Comparison of ENCODE assay signal across 8 cellular contexts in genomic region chr1:84479998-84480397, GRCh38. TPM values are rescaled to one million over a fixed set of nuclear protein-coding genes. Genes with fewer than 3 reads are reported as not detected.
A peak's percentile ranks its signal among the peaks of the same experiment; 100 is the strongest.
DNase-seq lines count a peak whose midpoint lies in the region; ATAC-seq and TF ChIP-seq lines count a peak whose summit lies in the region.

No MANE protein-coding gene starts in this region.

- no peak overlapping the region for H3K27ac Mint-ChIP-seq in WTC11
- peak overlapping the region; percentile 97 for H3K27ac Mint-ChIP-seq in stimulated activated effector memory CD8-positive, alpha-beta T cell treated with anti-CD3 and anti-CD28 coated beads, Interleukin-12 subunit alpha, Interleukin-12 subunit beta, amount 100 ng/mL, for 72 hours

- no peaks in the 10 kb centered on the region for H3F3A ChIP-seq in DOHH2 (ENCODE audit: control insufficient read depth, insufficient read depth)

- peaks cover 8% of the 10 kb centered on the region for H3K4me1 Mint-ChIP-seq in WTC11
- H3K4me1 Mint-ChIP-seq in stimulated activated effector memory CD8-positive, alpha-beta T cell treated with anti-CD3 and anti-CD28 coated beads, Interleukin-12 subunit alpha, Interleukin-12 subunit beta, amount 100 ng/mL, for 72 hours = peaks cover 35% of the 10 kb centered on the region

- H2AFZ ChIP-seq in hepatocyte = peak overlapping the region; percentile 99

- peaks cover 16% of the 10 kb centered on the region for H3K9me3 Mint-ChIP-seq in WTC11
- peaks cover 7% of the 10 kb centered on the region for H3K9me3 Mint-ChIP-seq in stimulated activated effector memory CD8-positive, alpha-beta T cell treated with anti-CD3 and anti-CD28 coated beads, Interleukin-12 subunit alpha, Interleukin-12 subunit beta, amount 100 ng/mL, for 72 hours

- no peak for DNase-seq in HFF-Myc (ENCODE audit: extremely low read depth, low read depth)
- no peak for DNase-seq in WTC11 (ENCODE audit: low spot score)
- peak; percentile 3 for DNase-seq in hepatocyte (ENCODE audit: low spot score)
- DNase-seq in stimulated activated effector memory CD8-positive, alpha-beta T cell treated with anti-CD3 and anti-CD28 coated beads, Interleukin-12 subunit alpha, Interleukin-12 subunit beta, amount 100 ng/mL, for 72 hours (ENCODE audit: low spot score in 2 of 2) = no peak
- DNase-seq in germinal center (ENCODE audit: low spot score) = no peak
- DNase-seq in stimulated activated CD4-positive, alpha-beta T cell treated with anti-CD3 and anti-CD28 coated beads, Interleukin-1b, Interleukin-23, amount 100 ng/mL, for 48 hours = no peak
- no peak for DNase-seq in stimulated activated CD8-positive, alpha-beta memory T cell treated with anti-CD3 and anti-CD28 coated beads, Interleukin-4, amount 100 ng/mL, for 48 hours

- TF ChIP-seq CTCF in DOHH2 (IDR thresholded peaks at IDR 0.05; ENCODE audit: low read depth, low read length, poor library complexity, severe bottlenecking) (no peak), HFF-Myc (IDR thresholded peaks at IDR 0.05; ENCODE audit: low read depth, low read length, missing control alignments) (no peak), WTC11 (IDR thresholded peaks at IDR 0.05) (no peak), hepatocyte (IDR thresholded peaks at IDR 0.05; ENCODE audit: poor library complexity) (no peak)

- peaks cover 42% of the 10 kb centered on the region for H3K27me3 Mint-ChIP-seq in WTC11 (ENCODE audit: low read depth)

- H3K4me3 Mint-ChIP-seq in WTC11 = peak overlapping the region; percentile 97
- peak overlapping the region; percentile 93 for H3K4me3 Mint-ChIP-seq in stimulated activated effector memory CD8-positive, alpha-beta T cell treated with anti-CD3 and anti-CD28 coated beads, Interleukin-12 subunit alpha, Interleukin-12 subunit beta, amount 100 ng/mL, for 72 hours

- H3K27me3 ChIP-seq in DOHH2 (ENCODE audit: control insufficient read depth, low read length) (no peaks in the 10 kb centered on the region), hepatocyte (peaks cover 22% of the 10 kb centered on the region)

- H3K79me2 ChIP-seq in DOHH2 (ENCODE audit: control insufficient read depth, low read length) = peaks cover 58% of the 10 kb centered on the region
- peaks cover 52% of the 10 kb centered on the region for H3K79me2 ChIP-seq in hepatocyte

- CTCF ChIA-PET in WTC11 (lab: Charles Lee) = interaction anchor here (0.6 to 1.1 kb wide), 4 partner anchors 93 to 465 kb away, joined by 3 to 5 read pairs (median 3); no protein-coding TSS in a partner anchor

- no peak for ATAC-seq in WTC11
- ATAC-seq in stimulated activated effector memory CD8-positive, alpha-beta T cell treated with anti-CD3 and anti-CD28 coated beads, Interleukin-12 subunit alpha, Interleukin-12 subunit beta, amount 100 ng/mL, for 72 hours = peak; percentile 61

- H3K36me3 ChIP-seq in DOHH2 (ENCODE audit: control insufficient read depth, low read length) (peaks cover 51% of the 10 kb centered on the region), hepatocyte (replicated peaks; ENCODE audit: insufficient read depth, low read depth) (no peaks in the 10 kb centered on the region)

- peak overlapping the region; percentile 64 for H3K27ac ChIP-seq in DOHH2 (ENCODE audit: low read depth, low read length)
- peak overlapping the region; percentile 91 for H3K27ac ChIP-seq in hepatocyte

- H4K20me1 ChIP-seq in DOHH2 (ENCODE audit: control insufficient read depth, insufficient read depth, low read depth, low read length) (no peaks in the 10 kb centered on the region), hepatocyte (ENCODE audit: insufficient read depth, poor library complexity, severe bottlenecking) (peaks cover 12% of the 10 kb centered on the region)

- H3K36me3 Mint-ChIP-seq in WTC11 = peaks cover 30% of the 10 kb centered on the region
- H3K36me3 Mint-ChIP-seq in stimulated activated effector memory CD8-positive, alpha-beta T cell treated with anti-CD3 and anti-CD28 coated beads, Interleukin-12 subunit alpha, Interleukin-12 subunit beta, amount 100 ng/mL, for 72 hours = peaks cover 56% of the 10 kb centered on the region

- peak overlapping the region; percentile 79 for H3K4me2 ChIP-seq in DOHH2 (ENCODE audit: low read length)
- H3K4me2 ChIP-seq in hepatocyte = peak overlapping the region; percentile 89

- WGBS in hepatocyte (ENCODE audit: low lambda C conversion rate, missing lambda C conversion rate) = 6% methylated on average over 9 of the region's 9 CpGs

- POLR2A ChIA-PET in WTC11 (lab: Charles Lee) = interaction anchor here (0.8 kb wide), 1 partner anchor 26 kb away, joined by 4 read pairs; the partner anchor contains the start of genes GNG5 and SPATA1

- H3K4me1 ChIP-seq in DOHH2 (ENCODE audit: control insufficient read depth, low read length) (peaks cover 26% of the 10 kb centered on the region), hepatocyte (ENCODE audit: insufficient read depth) (peaks cover 14% of the 10 kb centered on the region)

- H3K4me3 ChIP-seq in DOHH2 (ENCODE audit: low read length) (peak overlapping the region; percentile 92), HFF-Myc (replicated peaks; ENCODE audit: low read depth, low read length) (peak overlapping the region; percentile 63), hepatocyte (peak overlapping the region; percentile 84)

- H3K9me2 ChIP-seq in DOHH2 (replicated peaks; ENCODE audit: control insufficient read depth, low read length) = no peaks in the 10 kb centered on the region
- no peaks in the 10 kb centered on the region for H3K9me2 ChIP-seq in hepatocyte (replicated peaks; ENCODE audit: insufficient read depth)

- H3K9me3 ChIP-seq in DOHH2 (ENCODE audit: control insufficient read depth, insufficient read depth, low read length) (peaks cover 8% of the 10 kb centered on the region), hepatocyte (ENCODE audit: low read depth) (no peaks in the 10 kb centered on the region)

TF ChIP-seq in WTC11, 78 proteins besides CTCF, POLR2A, EP300 and RAD21:
- no peak for TF ChIP-seq NR3C1 (CRISPR knock-in tag; conservative IDR thresholded peaks at IDR 0.05; ENCODE audit: low read depth)
- no peak for TF ChIP-seq CREB1 (CRISPR knock-in tag; IDR thresholded peaks at IDR 0.05)
- TF ChIP-seq ETV6 (CRISPR knock-in tag; IDR thresholded peaks at IDR 0.05) = no peak
- no peak for TF ChIP-seq MXD4 (CRISPR knock-in tag; IDR thresholded peaks at IDR 0.05; ENCODE audit: borderline replicate concordance)
- no peak for TF ChIP-seq IRF1 (CRISPR knock-in tag; IDR thresholded peaks at IDR 0.05)
- no peak for TF ChIP-seq ELF4 (CRISPR knock-in tag; IDR thresholded peaks at IDR 0.05; ENCODE audit: low read depth)
- no peak for TF ChIP-seq SOX15 (CRISPR knock-in tag; IDR thresholded peaks at IDR 0.05)
- TF ChIP-seq ZNF232 (CRISPR knock-in tag; IDR thresholded peaks at IDR 0.05) = no peak
TF ChIP-seq in WTC11: peak in this region for 0.

RNA-seq across cellular contexts. Expression of gene RPF1, which starts 0.9 kb away (rescaled TPM):
- total RNA-seq in WTC11 (2021) = 30.3 to 33.8 TPM (median 31.7 TPM) in 3 replicates
- total RNA-seq in hepatocyte = 31.7 and 35.3 TPM in 2 replicates
- 29.6 and 31.5 TPM in 2 replicates for polyA plus RNA-seq in hepatocyte

RNA-seq across cellular contexts. Expression of gene SPATA1, which starts 26.2 kb away (rescaled TPM):
- total RNA-seq in WTC11 (2021) (0.85 to 0.92 TPM in 2 of 3 replicates, not detected in the other), hepatocyte (0.90 and 2.6 TPM in 2 replicates)
- 0.70 and 1.4 TPM in 2 replicates for polyA plus RNA-seq in hepatocyte

RNA-seq across cellular contexts. Expression of gene GNG5, which starts 26.4 kb away (rescaled TPM):
- total RNA-seq in WTC11 (2021) (108 to 122 TPM (median 111 TPM) in 3 replicates), hepatocyte (131 and 145 TPM in 2 replicates)
- 542 and 573 TPM in 2 replicates for polyA plus RNA-seq in hepatocyte
